ENCODE assay signal across 9 cellular contexts in the genomic region with DNA sequence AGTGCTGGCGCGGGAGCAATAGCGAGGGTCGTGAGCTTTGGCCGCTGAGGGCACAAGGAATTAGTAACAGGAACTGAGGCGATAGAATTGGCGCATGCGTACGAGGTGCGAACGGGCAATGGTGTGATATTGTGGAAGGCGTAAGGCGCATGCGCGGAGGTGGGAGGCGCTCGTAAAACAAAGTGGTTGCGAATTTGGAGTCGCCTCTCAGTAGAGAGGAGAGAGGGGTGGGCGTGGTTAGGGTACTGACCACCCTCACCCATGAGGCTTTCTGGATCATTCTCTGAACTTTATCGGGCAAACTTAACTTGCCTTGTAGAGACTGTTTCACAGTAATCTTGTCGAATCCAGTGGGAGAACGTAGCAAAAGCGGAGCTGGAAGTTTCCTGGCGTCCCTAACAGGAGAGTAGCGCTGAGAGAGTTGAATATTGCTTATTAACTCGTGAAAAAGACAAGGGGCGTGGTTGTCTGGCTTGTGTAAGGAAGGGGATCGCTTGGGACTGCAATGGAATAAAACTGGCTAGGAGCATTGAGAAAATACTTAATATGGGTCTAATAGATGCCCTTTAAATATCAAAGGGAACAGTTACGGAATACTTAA. TPM values are rescaled to one million over a fixed set of nuclear protein-coding genes. Genes with fewer than 3 reads are reported as not detected.
A peak's percentile ranks its signal among the peaks of the same experiment; 100 is the strongest.
DNase-seq lines count a peak whose midpoint lies in the region; ATAC-seq and TF ChIP-seq lines count a peak whose summit lies in the region.
"Had no signal": no experiment of that assay in that cellular context is flagged by ENCODE, and none has a peak within 500 bp of the region (broad histone marks: within the 10 kb centered on the region; RNA-seq: fewer than 3 reads in every experiment).

No MANE protein-coding gene starts in this region.

- intact Hi-C loops in CD14-positive monocyte (cut with micrococcal nuclease): loop anchor here (5.0 kb wide), 3 partner anchors 32 to 87 kb away; partner anchors contain the start of gene EFNA4 (in 1 of the 2)
- intact Hi-C loops in activated CD4-positive, alpha-beta T cell treated with anti-CD3 and anti-CD28 coated beads, Interleukin-2, amount 10 ng/mL, durations not matched to agents 24 days and 14 days (cut with micrococcal nuclease): loop anchor here (1.0 to 10.0 kb wide), 10 partner anchors 8 to 1530 kb away; partner anchors contain the start of genes EFNA4, FLAD1, MEF2D and PBXIP1

- H3K4me3 ChIP-seq in duodenal mucosa (ENCODE audit: low read depth in 1 of 2, low read length in 2 of 2) (peak overlapping the region; percentile 83), liver (ENCODE audit: low read depth in 1 of 3, low read length in 3 of 3) (peak overlapping the region; percentile 66 to 94 (median 70))

- H3K9me3 ChIP-seq in duodenal mucosa (ENCODE audit: control insufficient read depth in 1 of 2, low read length in 2 of 2): no peaks in the 10 kb centered on the region
- H3K9me3 ChIP-seq in liver (ENCODE audit: control insufficient read depth in 4 of 4, low read length in 3 of 4): no peaks in the 10 kb centered on the region

- WGBS in liver: under 1% methylated on average over 30 of the region's 30 CpGs

- H3K36me3 ChIP-seq in duodenal mucosa (ENCODE audit: control insufficient read depth in 1 of 2, insufficient read depth in 2 of 2, low read length in 2 of 2) (peaks cover 0 to 13% of the 10 kb centered on the region in 2 donors), liver (ENCODE audit: control insufficient read depth in 4 of 4, insufficient read depth in 3 of 4, low read depth in 1 of 4, low read length in 3 of 4) (peaks cover 0 to 11% (median 2%) of the 10 kb centered on the region in 4 donors)

- H3K9ac ChIP-seq in duodenal mucosa (ENCODE audit: low read depth in 1 of 2, low read length in 2 of 2) (peak overlapping the region; percentile 96 to 100), liver (ENCODE audit: low read depth in 1 of 2, low read length in 2 of 2) (peak overlapping the region; percentile 83 to 94)

- no peak for TF ChIP-seq CTCF in CD14-positive monocyte (IDR thresholded peaks at IDR 0.05)
- no peak for TF ChIP-seq CTCF in liver (IDR thresholded peaks at IDR 0.05; ENCODE audit: low read depth, low read length, missing input control)

- peaks cover 37% of the 10 kb centered on the region for H3K4me1 Mint-ChIP-seq in CD14-positive monocyte
- H3K4me1 Mint-ChIP-seq in activated CD4-positive, alpha-beta T cell treated with anti-CD3 and anti-CD28 coated beads, Interleukin-2, amount 10 ng/mL, durations not matched to agents 24 days and 14 days: peaks cover 37% of the 10 kb centered on the region

- H3K27ac ChIP-seq in duodenal mucosa (ENCODE audit: low read depth, low read length): peak overlapping the region; percentile 98
- peak overlapping the region; percentile 89 to 99 for H3K27ac ChIP-seq in liver (ENCODE audit: low read depth in 1 of 2, low read length in 2 of 2)

- H3K4me3 Mint-ChIP-seq in CD14-positive monocyte: no peak overlapping the region
- no peak overlapping the region for H3K4me3 Mint-ChIP-seq in activated CD4-positive, alpha-beta T cell treated with anti-CD3 and anti-CD28 coated beads, Interleukin-2, amount 10 ng/mL, durations not matched to agents 24 days and 14 days
- H3K4me3 Mint-ChIP-seq: dendritic cell treated with granulocyte-macrophage colony-stimulating factor and Interleukin-4, amounts not matched to agents 40 ng/mL and 50 ng/mL, for 4 days had no signal

- no peak overlapping the region for H3K27ac Mint-ChIP-seq in CD14-positive monocyte
- H3K27ac Mint-ChIP-seq in activated CD4-positive, alpha-beta T cell treated with anti-CD3 and anti-CD28 coated beads, Interleukin-2, amount 10 ng/mL, durations not matched to agents 24 days and 14 days: no peak overlapping the region
- H3K27ac Mint-ChIP-seq: dendritic cell treated with granulocyte-macrophage colony-stimulating factor and Interleukin-4, amounts not matched to agents 40 ng/mL and 50 ng/mL, for 4 days had no signal

- DNase-seq in CD14-positive monocyte (ENCODE audit: low spot score): peak; percentile 93
- peak; percentile 99 to 100 for DNase-seq in NCI-H526 (lab: John Stamatoyannopoulos, UW)
- peak; percentile 98 for DNase-seq in activated CD4-positive, alpha-beta T cell treated with anti-CD3 and anti-CD28 coated beads, Interleukin-2, amount 10 ng/mL, durations not matched to agents 24 days and 14 days
- DNase-seq in stimulated activated CD4-positive, alpha-beta T cell treated with anti-CD3 and anti-CD28 coated beads, Interleukin-4, amount 100 ng/mL, for 24 hours: peak; percentile 95

- ATAC-seq in GM19395 (IDR thresholded peaks at IDR 0.05; ENCODE audit: unreplicated experiment) (peak; percentile 55), HG03520 (IDR thresholded peaks at IDR 0.05; ENCODE audit: unreplicated experiment) (peak; percentile 38)

- peaks cover 0 to 3% (median 0%) of the 10 kb centered on the region in 3 donors for H3K27me3 Mint-ChIP-seq in CD14-positive monocyte (ENCODE audit: low read depth in 3 of 3)
- no peaks in the 10 kb centered on the region for H3K27me3 Mint-ChIP-seq in activated CD4-positive, alpha-beta T cell treated with anti-CD3 and anti-CD28 coated beads, Interleukin-2, amount 10 ng/mL, durations not matched to agents 24 days and 14 days
- H3K27me3 Mint-ChIP-seq: dendritic cell treated with granulocyte-macrophage colony-stimulating factor and Interleukin-4, amounts not matched to agents 40 ng/mL and 50 ng/mL, for 4 days had no signal

- H3K9me3 Mint-ChIP-seq in CD14-positive monocyte: no peaks in the 10 kb centered on the region
- H3K9me3 Mint-ChIP-seq in activated CD4-positive, alpha-beta T cell treated with anti-CD3 and anti-CD28 coated beads, Interleukin-2, amount 10 ng/mL, durations not matched to agents 24 days and 14 days: no peaks in the 10 kb centered on the region
- H3K9me3 Mint-ChIP-seq: dendritic cell treated with granulocyte-macrophage colony-stimulating factor and Interleukin-4, amounts not matched to agents 40 ng/mL and 50 ng/mL, for 4 days had no signal

- H3K27me3 ChIP-seq in duodenal mucosa (ENCODE audit: control insufficient read depth in 1 of 2, insufficient read depth in 2 of 2, low read length in 2 of 2): no peaks in the 10 kb centered on the region
- H3K27me3 ChIP-seq in liver (ENCODE audit: control insufficient read depth in 4 of 4, insufficient read depth in 4 of 4, low read length in 3 of 4): no peaks in the 10 kb centered on the region

- H3K4me1 ChIP-seq in duodenal mucosa (ENCODE audit: control insufficient read depth in 1 of 2, insufficient read depth in 2 of 2, low read length in 2 of 2): peaks cover 32 to 35% of the 10 kb centered on the region in 2 donors
- peaks cover 11 to 40% (median 31%) of the 10 kb centered on the region in 4 donors for H3K4me1 ChIP-seq in liver (ENCODE audit: control insufficient read depth in 4 of 4, insufficient read depth in 4 of 4, low read length in 3 of 4)

- H3K36me3 Mint-ChIP-seq in CD14-positive monocyte: peaks cover 10 to 21% of the 10 kb centered on the region in 2 donors
- peaks cover 26% of the 10 kb centered on the region for H3K36me3 Mint-ChIP-seq in activated CD4-positive, alpha-beta T cell treated with anti-CD3 and anti-CD28 coated beads, Interleukin-2, amount 10 ng/mL, durations not matched to agents 24 days and 14 days (ENCODE audit: low read depth)

- peak; percentile 16 to 26 for TF ChIP-seq RAD21 in liver (IDR thresholded peaks at IDR 0.05)

TF ChIP-seq in liver, 16 proteins besides CTCF, POLR2A, EP300 and RAD21 (continues in another document):
- peak; percentile 52 for TF ChIP-seq MAX (IDR thresholded peaks at IDR 0.05)

RNA-seq across cellular contexts. Expression of gene CKS1B, which starts 0.4 kb away (rescaled TPM):
- polyA plus RNA-seq in CD14-positive monocyte: 10 to 100 TPM; 18.0 to 22.6 TPM
- 179 and 181 TPM in 2 replicates for total RNA-seq in activated CD4-positive, alpha-beta T cell treated with anti-CD3 and anti-CD28 coated beads, Interleukin-2, amount 10 ng/mL, durations not matched to agents 24 days and 14 days
- 10 to 100 TPM; 32.4 to 54.4 TPM for total RNA-seq in liver
- polyA plus RNA-seq in liver: 10 to 100 TPM; 34.3 to 57.9 TPM

RNA-seq across cellular contexts. Expression of gene SHC1, which starts 4.4 kb away (rescaled TPM):
- polyA plus RNA-seq in CD14-positive monocyte (10 to 100 TPM; 26.7 to 31.5 TPM), liver (10 to 100 TPM; 27.2 to 62.8 TPM)
- total RNA-seq in activated CD4-positive, alpha-beta T cell treated with anti-CD3 and anti-CD28 coated beads, Interleukin-2, amount 10 ng/mL, durations not matched to agents 24 days and 14 days: 50.4 and 60.5 TPM in 2 replicates
- total RNA-seq in liver: 10 to 100 TPM; 53.2 to 65.5 TPM

RNA-seq across cellular contexts. Expression of gene FLAD1, which starts 8.2 kb away (rescaled TPM):
- polyA plus RNA-seq in CD14-positive monocyte (10 to 100 TPM; 31.5 to 35.1 TPM), liver (10 to 100 TPM; 24.7 to 31.6 TPM)
- 69.9 and 71.8 TPM in 2 replicates for total RNA-seq in activated CD4-positive, alpha-beta T cell treated with anti-CD3 and anti-CD28 coated beads, Interleukin-2, amount 10 ng/mL, durations not matched to agents 24 days and 14 days
- 10 to 100 TPM; 10.4 to 20.2 TPM for total RNA-seq in liver

RNA-seq across cellular contexts. Expression of gene PYGO2, which starts 13.3 kb away (rescaled TPM):
- polyA plus RNA-seq in CD14-positive monocyte (10 to 100 TPM in 1 of 2 donors, 1 to 10 TPM in 1; 8.2 to 12.0 TPM), liver (1 to 10 TPM; 5.0 to 8.2 TPM)
- total RNA-seq in activated CD4-positive, alpha-beta T cell treated with anti-CD3 and anti-CD28 coated beads, Interleukin-2, amount 10 ng/mL, durations not matched to agents 24 days and 14 days: 34.4 and 34.8 TPM in 2 replicates
- 1 to 10 TPM; 6.5 to 7.4 TPM for total RNA-seq in liver

RNA-seq across cellular contexts. Expression of gene LENEP, which starts 18.5 kb away (rescaled TPM):
- polyA plus RNA-seq in CD14-positive monocyte (not detected), liver (not detected)
- 0.79 and 1.4 TPM in 2 replicates for total RNA-seq in activated CD4-positive, alpha-beta T cell treated with anti-CD3 and anti-CD28 coated beads, Interleukin-2, amount 10 ng/mL, durations not matched to agents 24 days and 14 days
- under 1 TPM in 1 of 2 donors, not detected in 1; 0.42 TPM for total RNA-seq in liver

Comparison
In these comparisons a context has a peak if more than half of its experiments do, and no peak if none do; other contexts are left out.
1. Peak in every context shown above with its lines: DNase-seq, ATAC-seq, H3K4me3 ChIP-seq and H3K27ac ChIP-seq.